8 cellular contexts compared by ENCODE assay signal in genomic region chr17:1562178-1562643, GRCh38. TPM values are rescaled to one million over a fixed set of nuclear protein-coding genes. Genes with fewer than 3 reads are reported as not detected.
A peak's percentile ranks its signal among the peaks of the same experiment; 100 is the strongest.
DNase-seq lines count a peak whose midpoint lies in the region; ATAC-seq, FAIRE-seq and TF ChIP-seq lines count a peak whose summit lies in the region.

No MANE protein-coding gene starts in this region.

- TF ChIP-seq POLR2A in K562 (conservative IDR thresholded peaks at IDR 0.05) (no peak), thyroid gland (IDR thresholded peaks at IDR 0.05) (no peak)

- in situ Hi-C loops in K562 (cut with MboI) = no loop called here

- peaks cover 12% of the 10 kb centered on the region for H4K20me1 ChIP-seq in K562 (replicated peaks; ENCODE audit: control insufficient read depth, insufficient read depth, low read length)

- H3K4me3 ChIP-seq in HUES64 (ENCODE audit: low read length) (peak overlapping the region; percentile 63), K562 (peak overlapping the region; percentile 63), thyroid gland (replicated peaks in 1 of 3) (peak overlapping the region; percentile 64 to 90 (median 85))

- peak; percentile 23 for ATAC-seq in GM21447 (IDR thresholded peaks at IDR 0.05; ENCODE audit: unreplicated experiment)
- ATAC-seq in K562 = peak; percentile 10; the same call in 2 of the 3 replicates
- peak; percentile 37 for ATAC-seq in left lobe of liver

- CTCF ChIA-PET in K562 (lab: Yijun Ruan, JAX; ENCODE audit: low intra/inter-chr PET ratio) = no interaction called here

- intact Hi-C loops in K562 (cut with micrococcal nuclease) (no loop called here), thyroid gland (cut with DNase I) (no loop called here)

- no peaks in the 10 kb centered on the region for H3K9me3 ChIP-seq in HUES64 (ENCODE audit: insufficient read depth, low read depth, low read length)
- no peaks in the 10 kb centered on the region for H3K9me3 ChIP-seq in K562 (replicated peaks; ENCODE audit: control insufficient read depth, insufficient read depth, low read depth, low read length)
- no peaks in the 10 kb centered on the region for H3K9me3 ChIP-seq in thyroid gland

- H3K4me1 ChIP-seq in HUES64 (ENCODE audit: insufficient read depth, low read length) (peaks cover 16% of the 10 kb centered on the region; the same call in 1 of the 2 replicates), K562 (replicated peaks in 1 of 2; ENCODE audit: control insufficient read depth in 2 of 2, insufficient read depth in 2 of 2, low read length in 2 of 2) (peaks cover 21 to 57% of the 10 kb centered on the region in 2 experiments; a peak in 4 of 5 replicates), thyroid gland (peaks cover 35 to 40% of the 10 kb centered on the region in 2 donors)

- H3K36me3 ChIP-seq in HUES64 (ENCODE audit: insufficient read depth, low read length) (peaks cover 5% of the 10 kb centered on the region; the same call in 1 of the 2 replicates), K562 (ENCODE audit: control insufficient read depth, insufficient read depth, low read length) (peaks cover 24% of the 10 kb centered on the region; the same call in 2 of the 3 replicates), thyroid gland (no peaks in the 10 kb centered on the region)

- FAIRE-seq in K562 (lab: Jason Lieb, UNC) = no peak

- H3K9me1 ChIP-seq in K562 (ENCODE audit: control insufficient read depth, insufficient read depth, low read length) = no peaks in the 10 kb centered on the region

- H3K4me2 ChIP-seq in K562 (ENCODE audit: insufficient read depth, low read length) = peak overlapping the region; percentile 86

- TF ChIP-seq CTCF in K562 (IDR thresholded peaks at IDR 0.05 in 2 of 3, conservative IDR thresholded peaks at IDR 0.05 in 1 of 3; ENCODE audit: insufficient read depth in 2 of 3, low read depth in 1 of 3, low read length in 3 of 3) (no peak), thyroid gland (IDR thresholded peaks at IDR 0.05) (no peak)

- TF ChIP-seq RAD21 in K562 (CRISPR knock-in tag; conservative IDR thresholded peaks at IDR 0.05 in 1 of 2, IDR thresholded peaks at IDR 0.05 in 1 of 2) = no peak

- no peak overlapping the region for H2AFZ ChIP-seq in K562 (ENCODE audit: low read depth, low read length)

- no peak for TF ChIP-seq EP300 in K562 (IDR thresholded peaks at IDR 0.05; ENCODE audit: low read length)

- H3K27me3 ChIP-seq in HUES64 (ENCODE audit: insufficient read depth, low read length) (no peaks in the 10 kb centered on the region), K562 (ENCODE audit: control insufficient read depth in 2 of 2, insufficient read depth in 2 of 2, low read length in 2 of 2) (no peaks in the 10 kb centered on the region), thyroid gland (no peaks in the 10 kb centered on the region)

- WGBS in HUES64 = under 1% methylated on average over 61 of the region's 61 CpGs
- 0% methylated on average over 2 of the region's 61 CpGs for WGBS in K562 (ENCODE audit: insufficient coverage, low coverage, missing lambda C conversion rate)
- 0 to 2% methylated on average over 9 to 12 of the region's 61 CpGs for WGBS in thyroid gland, 2 donors

- BruUV-seq in K562 (replicated peaks; lab: Mats Ljungman, UMichigan) = no TSS peak

- H3K9ac ChIP-seq in HUES64 (ENCODE audit: low read depth, low read length) = peak overlapping the region; percentile 79
- peak overlapping the region; percentile 65 to 94; a peak in 3 of 4 replicates for H3K9ac ChIP-seq in K562 (ENCODE audit: insufficient read depth in 1 of 2, low read depth in 2 of 2, low read length in 2 of 2)

- peak; percentile 66 for DNase-seq in ELR (ENCODE audit: low read depth)
- peak in 3 of 4 experiments; percentile 42 to 74 (median 72) for DNase-seq in K562 (ENCODE audit: extremely low read depth in 1 of 4, low spot score in 3 of 4)
- no peak for DNase-seq in left lobe of liver (ENCODE audit: low spot score)
- peak; percentile 59 to 63 for DNase-seq in thyroid gland
- no peak for DNase-seq in NCI-H1436 treated with DMSO at 0.1 percent for 48 hours (lab: John Stamatoyannopoulos, UW)
- DNase-seq in glomerular visceral epithelial cell (ENCODE audit: extremely low spot score) = no peak

- peaks cover 39% of the 10 kb centered on the region for H3K79me2 ChIP-seq in K562 (ENCODE audit: control insufficient read depth, insufficient read depth, low read length)

- H3K27ac ChIP-seq in HUES64 (ENCODE audit: low read depth, low read length) (peak overlapping the region; percentile 41; the same call in 1 of the 2 replicates), K562 (ENCODE audit: extremely low read depth, low read depth, low read length) (peak overlapping the region; percentile 78; the same call in 2 of the 3 replicates), thyroid gland (peak overlapping the region; percentile 47 to 78 (median 59))

- POLR2A ChIA-PET in K562 (lab: Yijun Ruan, JAX) = interaction anchor here (0.6 to 1.2 kb wide), 5 partner anchors 12 to 162 kb away, joined by 3 to 4 read pairs (median 3); partner anchors contain the start of gene YWHAE

TF ChIP-seq in K562, 482 proteins besides CTCF, POLR2A, EP300 and RAD21 (continues in another document):
- TF ChIP-seq ZNF507 (tag; conservative IDR thresholded peaks at IDR 0.05) (no peak), ZFX (CRISPR knock-in tag; IDR thresholded peaks at IDR 0.05) (0 out of 2 replicates have a peak, but pooled peaks have one; percentile 2), MEF2A (IDR thresholded peaks at IDR 0.05; ENCODE audit: control insufficient read depth, low read depth, low read length) (no peak), ZBTB7A (IDR thresholded peaks at IDR 0.05; ENCODE audit: borderline replicate concordance, control insufficient read depth, low read depth, low read length) (no peak; the same call in 1 of the 2 replicates)
- TF ChIP-seq, protein P1, sequence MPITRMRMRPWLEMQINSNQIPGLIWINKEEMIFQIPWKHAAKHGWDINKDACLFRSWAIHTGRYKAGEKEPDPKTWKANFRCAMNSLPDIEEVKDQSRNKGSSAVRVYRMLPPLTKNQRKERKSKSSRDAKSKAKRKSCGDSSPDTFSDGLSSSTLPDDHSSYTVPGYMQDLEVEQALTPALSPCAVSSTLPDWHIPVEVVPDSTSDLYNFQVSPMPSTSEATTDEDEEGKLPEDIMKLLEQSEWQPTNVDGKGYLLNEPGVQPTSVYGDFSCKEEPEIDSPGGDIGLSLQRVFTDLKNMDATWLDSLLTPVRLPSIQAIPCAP (CRISPR knock-in tag; IDR thresholded peaks at IDR 0.05; ENCODE audit: borderline replicate concordance) = no peak

RNA-seq across cellular contexts. Expression of gene PITPNA, which starts 0.4 kb away (rescaled TPM):
- polyA plus RNA-seq in HUES64 (2013, experiment 1 of 2) = 32.8 TPM
- polyA plus RNA-seq in HUES64 (2013, experiment 2 of 2) = 42.2 TPM
- 34.8 and 41.3 TPM in 2 replicates for total RNA-seq in K562 (2011; cell fraction: chromatin; rRNA removed; ENCODE audit: low replicate concordance)
- total RNA-seq in K562 (2011; cell fraction: nucleolus; rRNA removed) = 14.2 and 16.3 TPM in 2 replicates
- total RNA-seq in K562 (2011; cell fraction: nucleoplasm; rRNA removed) = 27.9 and 46.9 TPM in 2 replicates
- total RNA-seq in K562 (2014; rRNA removed) = 17.3 and 33.9 TPM in 2 replicates
- total RNA-seq in K562 (2014; rRNA removed; fragmentation: Illumina TruSeq; extraction: Trizol) = 15.7 TPM in 2 replicates
- total RNA-seq in K562 (2015; rRNA removed; fragmentation: Illumina TruSeq; extraction: Trizol) = 13.0 and 16.6 TPM in 2 replicates
- total RNA-seq in K562 (2021) = 44.6 and 45.2 TPM in 2 replicates
- 30.0 and 47.9 TPM in 2 replicates for polyA plus RNA-seq in K562 (2011; rRNA removed)
- 24.6 and 30.3 TPM in 2 replicates for polyA plus RNA-seq in K562 (2011; cell fraction: cytosol; rRNA removed)
- polyA plus RNA-seq in K562 (2011; cell fraction: nucleus; rRNA removed) = 26.2 and 26.6 TPM in 2 replicates
- 33.5 and 37.0 TPM in 2 replicates for polyA plus RNA-seq in K562 (2012)
- 37.8 and 52.2 TPM in 2 replicates for polyA plus RNA-seq in K562 (2014; fragmentation: Illumina TruSeq; extraction: Trizol)
- 1 to 10 TPM; 7.2 to 8.8 TPM for polyA plus RNA-seq in K562 (2014; fragmentation: Nextera tagmentation; extraction: Ambion mirVana)
- 28.1 and 37.7 TPM in 2 replicates for polyA plus RNA-seq in K562 (2014; rRNA removed)
- 17.3 and 23.1 TPM in 2 replicates for polyA minus RNA-seq in K562 (2011; rRNA and poly(A)+ RNA removed)
- polyA minus RNA-seq in K562 (2011; cell fraction: cytosol; rRNA and poly(A)+ RNA removed) = 12.8 and 14.8 TPM in 2 replicates
- 3.4 and 5.3 TPM in 2 replicates for polyA minus RNA-seq in K562 (2011; cell fraction: nucleus; rRNA and poly(A)+ RNA removed)
- total RNA-seq in left lobe of liver = 29.0 TPM
- 10 to 100 TPM; 49.9 to 64.7 (median 54.2) TPM for total RNA-seq in thyroid gland

RNA-seq across cellular contexts. Expression of gene INPP5K, which starts 45.8 kb away (rescaled TPM):
- polyA plus RNA-seq in HUES64 (2013, experiment 1 of 2) = 14.2 TPM
- 15.9 TPM for polyA plus RNA-seq in HUES64 (2013, experiment 2 of 2)
- total RNA-seq in K562 (2011; cell fraction: chromatin; rRNA removed; ENCODE audit: low replicate concordance) = 20.1 and 48.1 TPM in 2 replicates
- 28.3 and 32.5 TPM in 2 replicates for total RNA-seq in K562 (2011; cell fraction: nucleolus; rRNA removed)
- 18.3 and 29.5 TPM in 2 replicates for total RNA-seq in K562 (2011; cell fraction: nucleoplasm; rRNA removed)
- total RNA-seq in K562 (2014; rRNA removed) = 15.1 and 23.3 TPM in 2 replicates
- 6.0 and 7.2 TPM in 2 replicates for total RNA-seq in K562 (2014; rRNA removed; fragmentation: Illumina TruSeq; extraction: Trizol)
- total RNA-seq in K562 (2015; rRNA removed; fragmentation: Illumina TruSeq; extraction: Trizol) = 5.5 and 7.4 TPM in 2 replicates
- total RNA-seq in K562 (2021) = 11.8 and 13.7 TPM in 2 replicates
- 12.1 and 12.4 TPM in 2 replicates for polyA plus RNA-seq in K562 (2011; rRNA removed)
- 13.8 and 18.3 TPM in 2 replicates for polyA plus RNA-seq in K562 (2011; cell fraction: cytosol; rRNA removed)
- polyA plus RNA-seq in K562 (2011; cell fraction: nucleus; rRNA removed) = 17.2 and 21.3 TPM in 2 replicates
- polyA plus RNA-seq in K562 (2012) = 14.0 and 20.7 TPM in 2 replicates
- 10.1 and 10.2 TPM in 2 replicates for polyA plus RNA-seq in K562 (2014; fragmentation: Illumina TruSeq; extraction: Trizol)
- 1 to 10 TPM in 1 of 2 experiments, under 1 TPM in 1; 0.63 to 1.0 TPM for polyA plus RNA-seq in K562 (2014; fragmentation: Nextera tagmentation; extraction: Ambion mirVana)
- 12.2 and 12.9 TPM in 2 replicates for polyA plus RNA-seq in K562 (2014; rRNA removed)
- polyA minus RNA-seq in K562 (2011; rRNA and poly(A)+ RNA removed) = 10.6 and 16.2 TPM in 2 replicates
- polyA minus RNA-seq in K562 (2011; cell fraction: cytosol; rRNA and poly(A)+ RNA removed) = 10.8 and 16.8 TPM in 2 replicates
- 11.6 and 12.9 TPM in 2 replicates for polyA minus RNA-seq in K562 (2011; cell fraction: nucleus; rRNA and poly(A)+ RNA removed)
- 11.9 TPM for total RNA-seq in left lobe of liver
- total RNA-seq in thyroid gland = 100 to 1,000 TPM; 124 to 285 (median 158) TPM

Comparison
In these comparisons a context has a peak if more than half of its experiments do, and no peak if none do; other contexts are left out.
1. DNase-seq: peak in ELR (single experiment), K562 (3 of 4) and thyroid gland (2 of 2); none in left lobe of liver (single experiment), NCI-H1436 treated with DMSO at 0.1 percent for 48 hours (single experiment) and glomerular visceral epithelial cell (single experiment).
2. Peak in every context shown above with its lines, with median percentiles within 50 percentile points of each other: ATAC-seq, H3K27ac ChIP-seq and H3K4me3 ChIP-seq.